ENCODE assay signal across 9 cellular contexts in genomic region chr10:79129361-79129997, GRCh38.
DNase-seq lines count a peak whose midpoint lies in the region; ATAC-seq and TF ChIP-seq lines count a peak whose summit lies in the region.
"Had no signal": no experiment of that assay in that cellular context is flagged by ENCODE, and none has a peak within 500 bp of the region (broad histone marks: within the 10 kb centered on the region; RNA-seq: fewer than 3 reads in every experiment).

No MANE protein-coding gene starts in this region.

- dilution Hi-C loops in IMR-90 (cut with HindIII; ENCODE audit: low sequenced_read_pairs, unreplicated experiment), result no loop called here

- H3K4me3 ChIP-seq in IMR-90 (ENCODE audit: insufficient read depth, low read depth, low read length) (no peak overlapping the region), WERI-Rb-1 (ENCODE audit: low read depth, low read length) (no peak overlapping the region), iPS-20b (ENCODE audit: low read length) (peak overlapping the region; percentile 15; the same call in 1 of the 2 replicates), transverse colon (no peak overlapping the region)
- H3K4me3 ChIP-seq: body of pancreas had no signal

- H2BK5ac ChIP-seq in IMR-90 (ENCODE audit: low read depth, low read length, poor library complexity, severe bottlenecking), result peak overlapping the region; percentile 64

- TF ChIP-seq POLR2A in IMR-90 (IDR thresholded peaks at IDR 0.05; ENCODE audit: low read depth, low read length), result no peak
- TF ChIP-seq POLR2A in transverse colon (IDR thresholded peaks at IDR 0.05), result no peak

- CTCF ChIA-PET in IMR-90 (lab: Yijun Ruan, JAX), result no interaction called here

- 21% methylated on average over 3 of the region's 8 CpGs; no CpG with 5 or more reads in 1 of the 2 experiments for WGBS in IMR-90 (ENCODE audit: extremely low coverage in 2 of 2, insufficient read length in 1 of 2), 2 experiments
- 67% methylated on average over 8 of the region's 8 CpGs; no CpG with 5 or more reads in 1 of the 2 donors for WGBS in transverse colon (ENCODE audit: low coverage in 1 of 2), 2 donors

- peak overlapping the region; percentile 80 for H2AK5ac ChIP-seq in IMR-90 (ENCODE audit: low read depth, low read length)

- H3K4me1 ChIP-seq in IMR-90 (ENCODE audit: control insufficient read depth, insufficient read depth, low read length) (peaks cover 58% of the 10 kb centered on the region), iPS-20b (ENCODE audit: insufficient read depth, low read length) (peaks cover 61% of the 10 kb centered on the region), transverse colon (peaks cover 0 to 63% (median 24%) of the 10 kb centered on the region in 4 donors)

- peak overlapping the region; percentile 88 for H3K23ac ChIP-seq in IMR-90 (ENCODE audit: low read depth, low read length)

- TF ChIP-seq RAD21 in IMR-90 (IDR thresholded peaks at IDR 0.05; ENCODE audit: low read length), result peak; percentile 26; the same call in 1 of the 2 replicates

- H2BK15ac ChIP-seq in IMR-90 (ENCODE audit: low read depth, low read length), result 0 out of 3 replicates have a peak overlapping the region, but pooled peaks have one; percentile 56

- TF ChIP-seq EP300 in transverse colon (IDR thresholded peaks at IDR 0.05; ENCODE audit: low read depth), result no peak

- peak overlapping the region; percentile 78 for H4K91ac ChIP-seq in IMR-90 (ENCODE audit: insufficient read depth, low read depth, low read length)

- H3K27ac ChIP-seq in IMR-90 (ENCODE audit: insufficient read depth, low read length), result peak overlapping the region; percentile 18
- peak overlapping the region; percentile 58 for H3K27ac ChIP-seq in WERI-Rb-1
- H3K27ac ChIP-seq in iPS-20b (ENCODE audit: low read length), result peak overlapping the region; percentile 81
- peak overlapping the region in 3 of 4 donors; percentile 33 to 52 (median 44) for H3K27ac ChIP-seq in transverse colon

- H3K9me1 ChIP-seq in IMR-90 (ENCODE audit: insufficient read depth, low read length), result peaks cover 39% of the 10 kb centered on the region

- H2BK120ac ChIP-seq in IMR-90 (ENCODE audit: low read depth, low read length), result peak overlapping the region; percentile 57

- H3K36me3 ChIP-seq in IMR-90 (ENCODE audit: control insufficient read depth, insufficient read depth, low read length) (peaks cover 46% of the 10 kb centered on the region), WERI-Rb-1 (no peaks in the 10 kb centered on the region), iPS-20b (ENCODE audit: insufficient read depth, low read depth, low read length) (peaks cover 24% of the 10 kb centered on the region), transverse colon (no peaks in the 10 kb centered on the region)

- BruUV-seq in IMR-90 (replicated peaks; lab: Mats Ljungman, UMichigan), result no TSS peak

- H4K20me1 ChIP-seq in IMR-90 (ENCODE audit: insufficient read depth, low read length), result peaks cover 73% of the 10 kb centered on the region

- no peak overlapping the region for H3K4me2 ChIP-seq in IMR-90 (ENCODE audit: low read depth, low read length)

- in situ Hi-C loops in IMR-90 (cut with MboI; ENCODE audit: low sequenced_read_pairs) (no loop called here), transverse colon (cut with MboI; ENCODE audit: low pct_ligation_motif_present in 1 of 4, low pct_unique_long_range_greater_than_20kb in 1 of 4, low sequenced_read_pairs in 3 of 4) (no loop called here)

- peak overlapping the region; percentile 40 for H2AFZ ChIP-seq in IMR-90 (replicated peaks; ENCODE audit: low read length, poor library complexity)

- peak overlapping the region; percentile 73 for H2AK9ac ChIP-seq in IMR-90 (replicated peaks; ENCODE audit: low read depth, low read length, poor library complexity)

- no peak overlapping the region for H3K56ac ChIP-seq in IMR-90 (ENCODE audit: extremely low read depth, insufficient read depth, low read length)

- DNase-seq in IMR-90 (peak; percentile 68), WERI-Rb-1 (peak; percentile 70), transverse colon (no peak), NCI-H345 treated with DMSO at 0.1 percent for 48 hours (lab: John Stamatoyannopoulos, UW; ENCODE audit: unreplicated experiment) (no peak)
- DNase-seq in central memory CD4-positive, alpha-beta T cell, result no peak
- no peak for DNase-seq in activated CD8-positive, alpha-beta memory T cell treated with anti-CD3 and anti-CD28 coated beads, Interleukin-2, amount 50 U/mL, for 48 hours
- DNase-seq: body of pancreas; stimulated activated naive CD8-positive, alpha-beta T cell treated with anti-CD3 and anti-CD28 coated beads, Interleukin-15, amount 100 ng/mL, for 72 hours had no signal

- H3K79me1 ChIP-seq in IMR-90 (ENCODE audit: low read depth in 1 of 2, low read length in 2 of 2), result peaks cover 52 to 98% of the 10 kb centered on the region in 2 experiments; a peak in 3 of 4 replicates

- intact Hi-C loops in IMR-90 (cut with micrococcal nuclease), result loop anchor here (5.0 kb wide), 1 partner anchor 47 kb away; no protein-coding TSS in a partner anchor
- intact Hi-C loops in transverse colon (cut with DNase I; ENCODE audit: low total_unique reads), result no loop called here

- H3K9me3 ChIP-seq in IMR-90 (ENCODE audit: control insufficient read depth, insufficient read depth, low read length), result no peaks in the 10 kb centered on the region
- H3K9me3 ChIP-seq in WERI-Rb-1 (ENCODE audit: severe bottlenecking), result no peaks in the 10 kb centered on the region
- H3K9me3 ChIP-seq in iPS-20b (ENCODE audit: insufficient read depth, low read depth, low read length), result no peaks in the 10 kb centered on the region
- H3K9me3 ChIP-seq in transverse colon, result no peaks in the 10 kb centered on the region
- H3K9me3 ChIP-seq: body of pancreas had no signal

- TF ChIP-seq CTCF in IMR-90 (conservative IDR thresholded peaks at IDR 0.05; ENCODE audit: low read depth, low read length) (peak; percentile 26; the same call in 1 of the 2 replicates), WERI-Rb-1 (IDR thresholded peaks at IDR 0.05; ENCODE audit: low read depth, low read length) (peak; percentile 15; the same call in 1 of the 2 replicates), transverse colon (IDR thresholded peaks at IDR 0.05) (no peak)

- H3K27me3 ChIP-seq in IMR-90 (ENCODE audit: control insufficient read depth, insufficient read depth, low read length) (no peaks in the 10 kb centered on the region), WERI-Rb-1 (ENCODE audit: insufficient read depth, low read depth, severe bottlenecking) (no peaks in the 10 kb centered on the region), iPS-20b (ENCODE audit: insufficient read depth, low read length) (no peaks in the 10 kb centered on the region), transverse colon (no peaks in the 10 kb centered on the region)
- H3K27me3 ChIP-seq: body of pancreas had no signal

- H3K9ac ChIP-seq in IMR-90 (ENCODE audit: low read depth, low read length), result no peak overlapping the region
- H3K9ac ChIP-seq in iPS-20b (ENCODE audit: low read depth, low read length), result peak overlapping the region; percentile 51; the same call in 1 of the 2 replicates

- POLR2A ChIA-PET in IMR-90 (lab: Charles Lee; ENCODE audit: unreplicated experiment), result no interaction called here

- ATAC-seq in IMR-90 (ENCODE audit: low read depth), result peak; percentile 62
- ATAC-seq: body of pancreas; stimulated activated naive CD8-positive, alpha-beta T cell treated with anti-CD3 and anti-CD28 coated beads, Interleukin-15, amount 100 ng/mL, for 72 hours had no signal

- peak overlapping the region; percentile 89 for H2BK20ac ChIP-seq in IMR-90 (ENCODE audit: low read depth, low read length)

- 0 out of 2 replicates have a peak overlapping the region, but pooled peaks have one; percentile 2 for H3K18ac ChIP-seq in IMR-90 (ENCODE audit: low read depth, low read length)

- peak overlapping the region; percentile 80 for H3K4ac ChIP-seq in IMR-90 (ENCODE audit: low read depth, low read length)

- H4K8ac ChIP-seq in IMR-90 (ENCODE audit: low read depth in 2 of 2, low read length in 2 of 2), result peak overlapping the region; percentile 29 to 67; a peak in 3 of 4 replicates

- H4K5ac ChIP-seq in IMR-90 (ENCODE audit: low read depth, low read length), result peak overlapping the region; percentile 4; the same call in 1 of the 2 replicates

- H3K14ac ChIP-seq in IMR-90 (replicated peaks; ENCODE audit: low read depth, low read length), result peak overlapping the region; percentile 70

TF ChIP-seq in IMR-90, 13 proteins besides CTCF, POLR2A, EP300 and RAD21 (continues in another document):
- TF ChIP-seq MAZ (IDR thresholded peaks at IDR 0.05; ENCODE audit: borderline replicate concordance, low read depth, low read length), result peak; percentile 77; the same call in 1 of the 2 replicates
- no peak for TF ChIP-seq BHLHE40 (IDR thresholded peaks at IDR 0.05; ENCODE audit: low read depth, low read length)
- TF ChIP-seq RCOR1 (IDR thresholded peaks at IDR 0.05; ENCODE audit: insufficient replicate concordance, low read length), result no peak
- TF ChIP-seq USF2 (IDR thresholded peaks at IDR 0.05; ENCODE audit: low read depth, low read length), result no peak
- 0 out of 2 replicates have a peak, but pooled peaks have one; percentile 9 for TF ChIP-seq SMC3 (IDR thresholded peaks at IDR 0.05; ENCODE audit: low read depth, low read length)
- TF ChIP-seq MXI1 (IDR thresholded peaks at IDR 0.05; ENCODE audit: borderline replicate concordance, low read depth, low read length), result no peak
- TF ChIP-seq FOS (IDR thresholded peaks at IDR 0.05; ENCODE audit: low read depth, low read length), result peak; percentile 84
- TF ChIP-seq, protein P1, sequence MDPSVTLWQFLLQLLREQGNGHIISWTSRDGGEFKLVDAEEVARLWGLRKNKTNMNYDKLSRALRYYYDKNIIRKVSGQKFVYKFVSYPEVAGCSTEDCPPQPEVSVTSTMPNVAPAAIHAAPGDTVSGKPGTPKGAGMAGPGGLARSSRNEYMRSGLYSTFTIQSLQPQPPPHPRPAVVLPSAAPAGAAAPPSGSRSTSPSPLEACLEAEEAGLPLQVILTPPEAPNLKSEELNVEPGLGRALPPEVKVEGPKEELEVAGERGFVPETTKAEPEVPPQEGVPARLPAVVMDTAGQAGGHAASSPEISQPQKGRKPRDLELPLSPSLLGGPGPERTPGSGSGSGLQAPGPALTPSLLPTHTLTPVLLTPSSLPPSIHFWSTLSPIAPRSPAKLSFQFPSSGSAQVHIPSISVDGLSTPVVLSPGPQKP (IDR thresholded peaks at IDR 0.05; ENCODE audit: borderline replicate concordance, low read depth, low read length), result no peak
- TF ChIP-seq MAFK (IDR thresholded peaks at IDR 0.05; ENCODE audit: low read depth, low read length), result no peak
- no peak for TF ChIP-seq CEBPB (IDR thresholded peaks at IDR 0.05; ENCODE audit: low read depth, low read length)
- no peak for TF ChIP-seq CHD1 (IDR thresholded peaks at IDR 0.05; ENCODE audit: low read depth, low read length)
- TF ChIP-seq NFE2L2 (IDR thresholded peaks at IDR 0.05; ENCODE audit: low read depth, low read length), result no peak

Comparison
In these comparisons a context has a peak if more than half of its experiments do, and no peak if none do; other contexts are left out.
1. DNase-seq: peak in IMR-90 (single experiment) and WERI-Rb-1 (single experiment); none in transverse colon (single experiment), central memory CD4-positive, alpha-beta T cell (single experiment), activated CD8-positive, alpha-beta memory T cell treated with anti-CD3 and anti-CD28 coated beads, Interleukin-2, amount 50 U/mL, for 48 hours (single experiment) and NCI-H345 treated with DMSO at 0.1 percent for 48 hours (single experiment).
2. H3K27ac ChIP-seq: peak in every context shown above with its lines; median percentile 81 in iPS-20b; 58 in WERI-Rb-1; 44 in transverse colon; 18 in IMR-90.
3. CTCF ChIP-seq: peak in IMR-90 (single experiment) and WERI-Rb-1 (single experiment); none in transverse colon (0 of 5).